8 cellular contexts compared by ENCODE assay signal in the genomic region with DNA sequence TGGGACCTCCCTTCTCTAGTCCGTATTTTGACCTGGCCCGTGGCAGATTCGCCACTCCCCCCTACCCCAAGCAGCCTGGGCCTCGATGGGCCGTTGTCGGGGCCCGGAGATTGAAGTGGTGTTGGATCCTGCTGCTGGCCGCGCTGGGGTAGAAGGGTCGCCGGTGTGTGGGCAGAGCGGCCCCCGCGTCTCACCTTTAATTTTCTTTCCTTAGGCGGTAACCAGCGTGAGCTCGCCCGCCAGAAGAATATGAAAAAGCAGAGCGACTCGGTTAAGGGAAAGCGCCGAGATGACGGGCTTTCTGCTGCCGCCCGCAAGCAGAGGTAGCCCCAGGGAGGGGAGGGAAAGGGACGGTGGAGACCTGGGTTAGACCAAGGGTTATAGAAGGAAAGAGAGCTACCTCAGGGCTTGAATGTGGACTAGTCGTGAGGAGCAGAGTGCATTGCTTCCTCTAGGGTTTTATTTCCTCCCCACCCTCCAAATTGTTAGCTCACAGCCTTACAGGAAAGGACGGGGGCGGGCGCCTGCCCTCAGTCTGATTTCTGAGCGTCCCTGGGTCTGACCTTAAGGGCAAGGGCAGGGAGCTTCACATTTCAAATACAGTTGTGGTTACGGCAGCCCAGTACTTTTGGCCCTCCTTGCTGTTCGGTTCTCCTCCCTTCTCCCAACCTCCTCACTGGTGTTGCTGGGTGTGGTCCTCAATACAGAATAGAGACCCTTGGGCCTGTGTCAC. TPM values are rescaled to one million over a fixed set of nuclear protein-coding genes. Genes with fewer than 3 reads are reported as not detected.
A peak's percentile ranks its signal among the peaks of the same experiment; 100 is the strongest.
DNase-seq lines count a peak whose midpoint lies in the region; ATAC-seq and TF ChIP-seq lines count a peak whose summit lies in the region.

No MANE protein-coding gene starts in this region.

- no peaks in the 10 kb centered on the region for H3K27me3 Mint-ChIP-seq in CD4-positive, alpha-beta memory T cell
- no peaks in the 10 kb centered on the region for H3K27me3 Mint-ChIP-seq in activated T-helper 2 cell treated with anti-CD3 and anti-CD28 coated beads, Interferon-gamma antibody, Interleukin-2, Interleukin-4, amounts not matched to agents 10 μg/mL and 5 μg/mL and 100 μg/mL, durations not matched to agents 14 hours and 24 hours and 36 hours (ENCODE audit: low read depth)
- H3K27me3 Mint-ChIP-seq in glutamatergic neuron (ENCODE audit: unreplicated experiment) (peaks cover 4% of the 10 kb centered on the region), progenitor cell of endocrine pancreas (no peaks in the 10 kb centered on the region)

- no peaks in the 10 kb centered on the region for H3K27me3 ChIP-seq in CD4-positive, alpha-beta memory T cell (ENCODE audit: insufficient read depth, low read length)

- intact Hi-C loops in CD4-positive, alpha-beta memory T cell (cut with micrococcal nuclease), result loop anchor here (1.0 to 2.0 kb wide), 4 partner anchors 7 to 47 kb away; a partner anchor contains a TSS
- intact Hi-C loops in activated T-helper 2 cell treated with anti-CD3 and anti-CD28 coated beads, Interferon-gamma antibody, Interleukin-2, Interleukin-4, amounts not matched to agents 10 μg/mL and 5 μg/mL and 100 μg/mL, durations not matched to agents 14 hours and 24 hours and 36 hours (cut with micrococcal nuclease), result loop anchor here (1.0 to 2.0 kb wide), 4 partner anchors 7 to 44 kb away; a partner anchor contains a TSS

- H3K4me3 ChIP-seq in CD4-positive, alpha-beta memory T cell (ENCODE audit: low read length in 2 of 2), result peak overlapping the region; percentile 97
- peak overlapping the region; percentile 100 for H3K4me3 ChIP-seq in Jurkat, Clone E6-1 (ENCODE audit: low read length)

- CTCF ChIA-PET in CD4-positive, alpha-beta memory T cell (lab: Charles Lee; ENCODE audit: partially characterized antibody), result interaction anchor here (0.5 to 6.1 kb wide), 4 partner anchors 15 to 43 kb away, joined by 3 to 54 read pairs (median 3); a partner anchor contains a TSS

- H3K4me1 Mint-ChIP-seq in CD4-positive, alpha-beta memory T cell, result peaks cover 20 to 56% (median 37%) of the 10 kb centered on the region in 4 donors
- peaks cover 25% of the 10 kb centered on the region for H3K4me1 Mint-ChIP-seq in activated T-helper 2 cell treated with anti-CD3 and anti-CD28 coated beads, Interferon-gamma antibody, Interleukin-2, Interleukin-4, amounts not matched to agents 10 μg/mL and 5 μg/mL and 100 μg/mL, durations not matched to agents 14 hours and 24 hours and 36 hours (ENCODE audit: low read depth)
- H3K4me1 Mint-ChIP-seq in glutamatergic neuron (ENCODE audit: low read depth, unreplicated experiment), result peaks cover 17% of the 10 kb centered on the region
- H3K4me1 Mint-ChIP-seq in progenitor cell of endocrine pancreas (ENCODE audit: low read depth), result peaks cover 21% of the 10 kb centered on the region

- peak overlapping the region; percentile 97 to 99 (median 98) for H3K27ac Mint-ChIP-seq in CD4-positive, alpha-beta memory T cell
- H3K27ac Mint-ChIP-seq in activated T-helper 2 cell treated with anti-CD3 and anti-CD28 coated beads, Interferon-gamma antibody, Interleukin-2, Interleukin-4, amounts not matched to agents 10 μg/mL and 5 μg/mL and 100 μg/mL, durations not matched to agents 14 hours and 24 hours and 36 hours, result peak overlapping the region; percentile 97
- peak overlapping the region; percentile 97 for H3K27ac Mint-ChIP-seq in glutamatergic neuron (ENCODE audit: unreplicated experiment)
- H3K27ac Mint-ChIP-seq in progenitor cell of endocrine pancreas, result peak overlapping the region; percentile 100

- no peaks in the 10 kb centered on the region for H3K9me3 Mint-ChIP-seq in CD4-positive, alpha-beta memory T cell
- H3K9me3 Mint-ChIP-seq in activated T-helper 2 cell treated with anti-CD3 and anti-CD28 coated beads, Interferon-gamma antibody, Interleukin-2, Interleukin-4, amounts not matched to agents 10 μg/mL and 5 μg/mL and 100 μg/mL, durations not matched to agents 14 hours and 24 hours and 36 hours, result no peaks in the 10 kb centered on the region
- peaks cover 16% of the 10 kb centered on the region for H3K9me3 Mint-ChIP-seq in glutamatergic neuron (ENCODE audit: unreplicated experiment)
- no peaks in the 10 kb centered on the region for H3K9me3 Mint-ChIP-seq in progenitor cell of endocrine pancreas (ENCODE audit: low read depth)

- peaks cover 34% of the 10 kb centered on the region for H3K36me3 ChIP-seq in CD4-positive, alpha-beta memory T cell (ENCODE audit: insufficient read depth, low read length)

- no peak for TF ChIP-seq CTCF in glutamatergic neuron (IDR thresholded peaks at IDR 0.05; ENCODE audit: partially characterized antibody, unreplicated experiment)
- TF ChIP-seq CTCF in progenitor cell of endocrine pancreas (IDR thresholded peaks at IDR 0.05; ENCODE audit: unreplicated experiment), result no peak

- POLR2A ChIA-PET in CD4-positive, alpha-beta memory T cell (lab: Charles Lee; ENCODE audit: partially characterized antibody), result interaction anchor here (0.6 to 5.3 kb wide), 12 partner anchors 10 to 496 kb away, joined by 3 to 62 read pairs (median 8); a partner anchor contains a TSS

- H3K4me1 ChIP-seq in CD4-positive, alpha-beta memory T cell (ENCODE audit: insufficient read depth, low read length), result peaks cover 36% of the 10 kb centered on the region

- no peaks in the 10 kb centered on the region for H3K9me3 ChIP-seq in CD4-positive, alpha-beta memory T cell (ENCODE audit: control insufficient read depth in 1 of 2, low read length in 2 of 2)

- peak overlapping the region; percentile 93 to 97 (median 96) for H3K4me3 Mint-ChIP-seq in CD4-positive, alpha-beta memory T cell
- peak overlapping the region; percentile 97 for H3K4me3 Mint-ChIP-seq in activated T-helper 2 cell treated with anti-CD3 and anti-CD28 coated beads, Interferon-gamma antibody, Interleukin-2, Interleukin-4, amounts not matched to agents 10 μg/mL and 5 μg/mL and 100 μg/mL, durations not matched to agents 14 hours and 24 hours and 36 hours (ENCODE audit: low read depth)
- H3K4me3 Mint-ChIP-seq in glutamatergic neuron (ENCODE audit: unreplicated experiment), result peak overlapping the region; percentile 87
- H3K4me3 Mint-ChIP-seq in progenitor cell of endocrine pancreas (ENCODE audit: low read depth), result peak overlapping the region; percentile 96

- H3K36me3 Mint-ChIP-seq in CD4-positive, alpha-beta memory T cell, result peaks cover 32 to 55% of the 10 kb centered on the region in 2 donors
- peaks cover 53% of the 10 kb centered on the region for H3K36me3 Mint-ChIP-seq in activated T-helper 2 cell treated with anti-CD3 and anti-CD28 coated beads, Interferon-gamma antibody, Interleukin-2, Interleukin-4, amounts not matched to agents 10 μg/mL and 5 μg/mL and 100 μg/mL, durations not matched to agents 14 hours and 24 hours and 36 hours (ENCODE audit: low read depth)
- peaks cover 6% of the 10 kb centered on the region for H3K36me3 Mint-ChIP-seq in glutamatergic neuron (ENCODE audit: unreplicated experiment)
- peaks cover 10% of the 10 kb centered on the region for H3K36me3 Mint-ChIP-seq in progenitor cell of endocrine pancreas (ENCODE audit: insufficient read depth)

- ATAC-seq in HG03378 (IDR thresholded peaks at IDR 0.05; ENCODE audit: unreplicated experiment), result no peak
- ATAC-seq in HG02884 (IDR thresholded peaks at IDR 0.05; ENCODE audit: unreplicated experiment), result no peak

- peak overlapping the region; percentile 100 for H3K27ac ChIP-seq in CD4-positive, alpha-beta memory T cell (ENCODE audit: low read depth, low read length)

- DNase-seq in CD4-positive, alpha-beta memory T cell, result peak in 4 of 5 donors; percentile 20 to 24 (median 23)
- no peak for DNase-seq in Jurkat, Clone E6-1 (ENCODE audit: low read depth, low spot score)
- peak; percentile 24 for DNase-seq in activated T-helper 2 cell treated with anti-CD3 and anti-CD28 coated beads, Interferon-gamma antibody, Interleukin-2, Interleukin-4, amounts not matched to agents 10 μg/mL and 5 μg/mL and 100 μg/mL, durations not matched to agents 14 hours and 24 hours and 36 hours (ENCODE audit: low spot score)
- no peak for DNase-seq in glutamatergic neuron
- DNase-seq in progenitor cell of endocrine pancreas (ENCODE audit: low spot score, unreplicated experiment), result no peak
- DNase-seq in NCI-H2081 treated with DMSO at 0.1 percent for 48 hours (lab: John Stamatoyannopoulos, UW), result no peak

RNA-seq across cellular contexts. Expression of a gene that starts 0.8 kb away (rescaled TPM):
- 100 to 1,000 TPM; 564 to 596 TPM for total RNA-seq in CD4-positive, alpha-beta memory T cell
- polyA plus RNA-seq in CD4-positive, alpha-beta memory T cell, result 1,000 to 10,000 TPM; 1,674 to 1,994 TPM
- 1,116 TPM for polyA plus RNA-seq in Jurkat, Clone E6-1 (2012; ENCODE audit: insufficient read depth, insufficient read length)
- 580 and 598 TPM in 2 replicates for total RNA-seq in activated T-helper 2 cell treated with anti-CD3 and anti-CD28 coated beads, Interferon-gamma antibody, Interleukin-2, Interleukin-4, amounts not matched to agents 10 μg/mL and 5 μg/mL and 100 μg/mL, durations not matched to agents 14 hours and 24 hours and 36 hours
- 650 TPM for total RNA-seq in glutamatergic neuron (ENCODE audit: unreplicated experiment)
- 597 and 612 TPM in 2 replicates for total RNA-seq in progenitor cell of endocrine pancreas

RNA-seq across cellular contexts. Expression of a gene that starts 7.1 kb away (rescaled TPM):
- under 1 TPM in 1 of 2 experiments, not detected in 1; 0.25 TPM for total RNA-seq in CD4-positive, alpha-beta memory T cell
- 1 to 10 TPM in 1 of 2 donors, under 1 TPM in 1; 0.70 to 3.4 TPM for polyA plus RNA-seq in CD4-positive, alpha-beta memory T cell
- polyA plus RNA-seq in Jurkat, Clone E6-1 (2012; ENCODE audit: insufficient read depth, insufficient read length), result 2.6 TPM
- total RNA-seq in activated T-helper 2 cell treated with anti-CD3 and anti-CD28 coated beads, Interferon-gamma antibody, Interleukin-2, Interleukin-4, amounts not matched to agents 10 μg/mL and 5 μg/mL and 100 μg/mL, durations not matched to agents 14 hours and 24 hours and 36 hours, result 0.28 and 0.57 TPM in 2 replicates
- total RNA-seq in glutamatergic neuron (ENCODE audit: unreplicated experiment), result not detected
- 0.33 and 0.36 TPM in 2 replicates for total RNA-seq in progenitor cell of endocrine pancreas

RNA-seq across cellular contexts. Expression of a gene that starts 7.5 kb away (rescaled TPM):
- total RNA-seq in CD4-positive, alpha-beta memory T cell, result 10 to 100 TPM; 23.6 to 24.6 TPM
- 10 to 100 TPM; 10.2 to 15.2 TPM for polyA plus RNA-seq in CD4-positive, alpha-beta memory T cell
- 116 TPM for polyA plus RNA-seq in Jurkat, Clone E6-1 (2012; ENCODE audit: insufficient read depth, insufficient read length)
- total RNA-seq in activated T-helper 2 cell treated with anti-CD3 and anti-CD28 coated beads, Interferon-gamma antibody, Interleukin-2, Interleukin-4, amounts not matched to agents 10 μg/mL and 5 μg/mL and 100 μg/mL, durations not matched to agents 14 hours and 24 hours and 36 hours, result 23.6 and 24.3 TPM in 2 replicates
- 26.5 TPM for total RNA-seq in glutamatergic neuron (ENCODE audit: unreplicated experiment)
- 14.6 and 20.0 TPM in 2 replicates for total RNA-seq in progenitor cell of endocrine pancreas

RNA-seq across cellular contexts. Expression of a gene that starts 16.2 kb away (rescaled TPM):
- 1 to 10 TPM; 1.3 to 1.8 TPM for total RNA-seq in CD4-positive, alpha-beta memory T cell
- polyA plus RNA-seq in CD4-positive, alpha-beta memory T cell, result 1 to 10 TPM; 1.1 to 2.6 TPM
- polyA plus RNA-seq in Jurkat, Clone E6-1 (2012; ENCODE audit: insufficient read depth, insufficient read length), result 5.3 TPM
- total RNA-seq in activated T-helper 2 cell treated with anti-CD3 and anti-CD28 coated beads, Interferon-gamma antibody, Interleukin-2, Interleukin-4, amounts not matched to agents 10 μg/mL and 5 μg/mL and 100 μg/mL, durations not matched to agents 14 hours and 24 hours and 36 hours, result 1.0 and 1.3 TPM in 2 replicates
- total RNA-seq in glutamatergic neuron (ENCODE audit: unreplicated experiment) (0.51 TPM), progenitor cell of endocrine pancreas (2.1 and 3.8 TPM in 2 replicates)

RNA-seq across cellular contexts. Expression of a gene that starts 31.6 kb away (rescaled TPM):
- 10 to 100 TPM; 24.9 to 25.9 TPM for total RNA-seq in CD4-positive, alpha-beta memory T cell
- polyA plus RNA-seq in CD4-positive, alpha-beta memory T cell, result 10 to 100 TPM in 1 of 2 donors, 1 to 10 TPM in 1; 5.4 to 22.5 TPM
- polyA plus RNA-seq in Jurkat, Clone E6-1 (2012; ENCODE audit: insufficient read depth, insufficient read length), result 52.5 TPM
- total RNA-seq in activated T-helper 2 cell treated with anti-CD3 and anti-CD28 coated beads, Interferon-gamma antibody, Interleukin-2, Interleukin-4, amounts not matched to agents 10 μg/mL and 5 μg/mL and 100 μg/mL, durations not matched to agents 14 hours and 24 hours and 36 hours, result 43.7 and 44.3 TPM in 2 replicates
- total RNA-seq in glutamatergic neuron (ENCODE audit: unreplicated experiment) (29.2 TPM), progenitor cell of endocrine pancreas (37.9 and 38.2 TPM in 2 replicates)

Comparison
In these comparisons a context has a peak if more than half of its experiments do, and no peak if none do; other contexts are left out.
1. DNase-seq: peak in CD4-positive, alpha-beta memory T cell (4 of 5) and activated T-helper 2 cell treated with anti-CD3 and anti-CD28 coated beads, Interferon-gamma antibody, Interleukin-2, Interleukin-4, amounts not matched to agents 10 μg/mL and 5 μg/mL and 100 μg/mL, durations not matched to agents 14 hours and 24 hours and 36 hours (single experiment); none in Jurkat, Clone E6-1 (single experiment), glutamatergic neuron (single experiment), progenitor cell of endocrine pancreas (single experiment) and NCI-H2081 treated with DMSO at 0.1 percent for 48 hours (single experiment).
2. Peak in every context shown above with its lines, with median percentiles within 50 percentile points of each other: H3K27ac Mint-ChIP-seq and H3K4me3 Mint-ChIP-seq.